In the genomic region with DNA sequence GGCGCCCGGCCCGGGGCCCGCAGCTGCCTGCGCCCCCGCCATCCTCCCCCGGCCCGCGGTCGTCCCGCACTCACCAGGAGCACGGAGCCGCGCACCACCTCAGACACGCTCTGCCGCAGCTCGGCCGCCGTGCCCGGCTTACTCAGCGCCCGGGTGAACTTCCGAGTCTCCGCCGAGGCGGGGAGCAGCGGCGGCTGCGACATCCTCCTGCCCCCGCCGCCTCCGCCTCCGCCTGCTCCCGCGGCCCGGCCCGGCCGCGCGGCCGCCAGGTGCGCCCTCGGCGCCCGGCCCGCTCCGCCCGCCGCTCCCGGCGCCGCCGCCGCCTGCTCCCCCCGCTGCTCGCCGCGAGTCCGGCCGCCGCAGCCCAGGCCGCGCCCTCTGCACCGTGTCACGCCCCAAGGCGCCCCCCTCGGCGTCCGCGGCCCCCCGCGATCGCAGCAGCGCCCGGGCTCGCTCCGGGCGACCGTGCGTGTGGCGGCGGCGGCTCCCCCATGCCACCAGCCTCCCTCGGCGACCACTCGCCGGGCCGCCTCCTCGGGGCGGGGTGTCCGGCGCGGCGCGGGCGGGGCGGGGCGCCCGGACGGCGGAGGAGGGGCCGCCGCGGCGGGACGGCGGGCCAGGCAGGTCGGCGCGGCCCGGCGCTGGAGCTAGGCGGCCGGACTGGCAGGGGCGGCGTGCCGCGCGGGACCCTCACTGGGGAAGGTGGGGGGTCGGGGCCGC, we compare ENCODE assay signal across 8 cellular contexts.
DNase-seq lines count a peak whose midpoint lies in the region; ATAC-seq lines count a peak whose summit lies in the region.

No MANE protein-coding gene starts in this region.

- H3K9me3 Mint-ChIP-seq in activated CD4-positive, alpha-beta memory T cell treated with anti-CD3 and anti-CD28 coated beads, Interleukin-2, amount 10 ng/mL, durations not matched to agents 7 days and 5 days, result no peaks in the 10 kb centered on the region
- H3K9me3 Mint-ChIP-seq in effector memory CD8-positive, alpha-beta T cell, result no peaks in the 10 kb centered on the region

- no peaks in the 10 kb centered on the region for H3K27me3 Mint-ChIP-seq in activated CD4-positive, alpha-beta memory T cell treated with anti-CD3 and anti-CD28 coated beads, Interleukin-2, amount 10 ng/mL, durations not matched to agents 7 days and 5 days
- H3K27me3 Mint-ChIP-seq in effector memory CD8-positive, alpha-beta T cell, result no peaks in the 10 kb centered on the region

- peak overlapping the region; percentile 76 for H3K4me3 Mint-ChIP-seq in activated CD4-positive, alpha-beta memory T cell treated with anti-CD3 and anti-CD28 coated beads, Interleukin-2, amount 10 ng/mL, durations not matched to agents 7 days and 5 days
- peak overlapping the region; percentile 78 to 92 for H3K4me3 Mint-ChIP-seq in effector memory CD8-positive, alpha-beta T cell

- CTCF ChIA-PET in activated CD4-positive, alpha-beta memory T cell treated with anti-CD3 and anti-CD28 coated beads, Interleukin-2, amount 10 ng/mL, durations not matched to agents 7 days and 5 days (lab: Charles Lee), result interaction anchor here (1.5 to 3.1 kb wide), 3 partner anchors 40 to 217 kb away, joined by 10 to 13 read pairs (median 13); no protein-coding TSS in a partner anchor

- H3K4me1 Mint-ChIP-seq in activated CD4-positive, alpha-beta memory T cell treated with anti-CD3 and anti-CD28 coated beads, Interleukin-2, amount 10 ng/mL, durations not matched to agents 7 days and 5 days, result peaks cover 34% of the 10 kb centered on the region
- H3K4me1 Mint-ChIP-seq in effector memory CD8-positive, alpha-beta T cell (ENCODE audit: low read depth in 2 of 2), result peaks cover 28 to 29% of the 10 kb centered on the region in 2 donors

- peak; percentile 48 for ATAC-seq in HG02588 (IDR thresholded peaks at IDR 0.05; ENCODE audit: unreplicated experiment)
- peak; percentile 51 for ATAC-seq in effector memory CD8-positive, alpha-beta T cell (replicated peaks)

- POLR2A ChIA-PET in activated CD4-positive, alpha-beta memory T cell treated with anti-CD3 and anti-CD28 coated beads, Interleukin-2, amount 10 ng/mL, durations not matched to agents 7 days and 5 days (lab: Charles Lee), result interaction anchor here (1.0 to 4.7 kb wide), 16 partner anchors 8 to 1653 kb away, joined by 3 to 61 read pairs (median 6); a partner anchor contains a TSS

- DNase-seq in DMS 273 (lab: John Stamatoyannopoulos, UW; ENCODE audit: unreplicated experiment) (peak; percentile 72), DMS 273 treated with DMSO at 0.1 percent for 48 hours (lab: John Stamatoyannopoulos, UW) (no peak), NCI-H1417 (lab: John Stamatoyannopoulos, UW) (peak; percentile 70 to 80 (median 77)), mesenteric fat pad (ENCODE audit: low spot score) (peak; percentile 92)
- DNase-seq in activated CD4-positive, alpha-beta memory T cell treated with anti-CD3 and anti-CD28 coated beads, Interleukin-2, amount 10 ng/mL, durations not matched to agents 7 days and 5 days, result peak; percentile 75
- DNase-seq in effector memory CD8-positive, alpha-beta T cell, result peak; percentile 65 to 76 (median 70)
- peak; percentile 58 to 66 for DNase-seq in stimulated activated CD8-positive, alpha-beta memory T cell treated with anti-CD3 and anti-CD28 coated beads, Interleukin-15, amount 100 ng/mL, for 4 hours (ENCODE audit: low read depth in 2 of 2)

- peaks cover 6% of the 10 kb centered on the region for H3K36me3 Mint-ChIP-seq in activated CD4-positive, alpha-beta memory T cell treated with anti-CD3 and anti-CD28 coated beads, Interleukin-2, amount 10 ng/mL, durations not matched to agents 7 days and 5 days (ENCODE audit: low read depth)
- peaks cover 46% of the 10 kb centered on the region for H3K36me3 Mint-ChIP-seq in effector memory CD8-positive, alpha-beta T cell (ENCODE audit: insufficient read depth)

- no peak overlapping the region for H3K27ac Mint-ChIP-seq in activated CD4-positive, alpha-beta memory T cell treated with anti-CD3 and anti-CD28 coated beads, Interleukin-2, amount 10 ng/mL, durations not matched to agents 7 days and 5 days
- peak overlapping the region; percentile 94 to 98 for H3K27ac Mint-ChIP-seq in effector memory CD8-positive, alpha-beta T cell
